8 cellular contexts compared by ENCODE assay signal in the genomic region with DNA sequence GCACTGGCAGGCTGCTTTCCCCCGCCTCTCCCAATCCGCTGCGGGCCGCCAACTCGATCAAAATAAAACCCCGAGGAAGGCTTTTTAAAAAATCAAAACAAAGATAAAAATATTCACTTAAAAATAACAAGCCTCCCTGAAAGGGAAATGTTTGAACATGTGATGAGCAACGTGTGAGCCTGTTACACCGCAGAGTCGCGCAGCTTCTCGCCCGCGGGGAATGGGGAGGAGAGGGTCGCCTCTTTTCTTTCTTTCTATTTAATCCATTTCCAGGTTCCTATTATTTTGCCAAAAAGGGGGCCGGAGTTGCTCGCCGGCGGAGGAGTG.
DNase-seq lines count a peak whose midpoint lies in the region; ATAC-seq and TF ChIP-seq lines count a peak whose summit lies in the region.

No MANE protein-coding gene starts in this region.

- no peaks in the 10 kb centered on the region for H3K79me2 ChIP-seq in trophoblast cell (ENCODE audit: control insufficient read depth, insufficient read depth, low read length, poor library complexity)

- no peak for ATAC-seq in CD8-positive, alpha-beta T cell
- ATAC-seq in Panc1: no peak
- no peak for ATAC-seq in HG02571 (IDR thresholded peaks at IDR 0.05; ENCODE audit: unreplicated experiment)

- no peaks in the 10 kb centered on the region for H3K9me3 Mint-ChIP-seq in CD8-positive, alpha-beta T cell

- WGBS in trophoblast cell (ENCODE audit: extremely low coverage, insufficient coverage, insufficient read length): no CpG with 5 or more reads among the region's 18 CpGs

- no peak overlapping the region for H3K9ac ChIP-seq in trophoblast cell (ENCODE audit: low read length)

- no peak overlapping the region for H2BK120ac ChIP-seq in trophoblast cell (ENCODE audit: insufficient read depth, low read length, poor library complexity)

- no peaks in the 10 kb centered on the region for H3K36me3 Mint-ChIP-seq in CD8-positive, alpha-beta T cell

- no peaks in the 10 kb centered on the region for H3K36me3 ChIP-seq in CD8-positive, alpha-beta T cell (ENCODE audit: insufficient read depth, low read length)
- H3K36me3 ChIP-seq in Panc1 (ENCODE audit: control insufficient read depth, insufficient read depth, low read length): no peaks in the 10 kb centered on the region
- no peaks in the 10 kb centered on the region for H3K36me3 ChIP-seq in trophoblast cell (ENCODE audit: control insufficient read depth in 1 of 2, insufficient read depth in 2 of 2, low read length in 2 of 2)

- in situ Hi-C loops in Panc1 (cut with HindIII; ENCODE audit: low pct_unique_long_range_greater_than_20kb, low sequenced_read_pairs): no loop called here

- no peak overlapping the region for H3K23ac ChIP-seq in trophoblast cell (ENCODE audit: low read length)

- H3K27ac Mint-ChIP-seq in CD8-positive, alpha-beta T cell: no peak overlapping the region

- peak overlapping the region; percentile 35 for H3K4me3 Mint-ChIP-seq in CD8-positive, alpha-beta T cell

- H3K14ac ChIP-seq in trophoblast cell (ENCODE audit: low read length): no peak overlapping the region

- H3K79me1 ChIP-seq in trophoblast cell (ENCODE audit: low read length): no peaks in the 10 kb centered on the region

- H2BK12ac ChIP-seq in trophoblast cell (ENCODE audit: low read length): no peak overlapping the region

- CTCF ChIA-PET in CD8-positive, alpha-beta T cell (lab: Charles Lee): no interaction called here
- CTCF ChIA-PET in Panc1 (lab: Charles Lee): no interaction called here

- intact Hi-C loops in CD8-positive, alpha-beta T cell (cut with DNase I, micrococcal nuclease): no loop called here
- intact Hi-C loops in Panc1 (cut with micrococcal nuclease; ENCODE audit: unreplicated experiment): loop anchor here (10.0 kb wide), 1 partner anchor 350 kb away; no protein-coding TSS in a partner anchor

- H4K91ac ChIP-seq in trophoblast cell (ENCODE audit: low read depth, low read length): no peak overlapping the region

- TF ChIP-seq CTCF in CD8-positive, alpha-beta T cell (IDR thresholded peaks at IDR 0.05): no peak
- TF ChIP-seq CTCF in Panc1 (IDR thresholded peaks at IDR 0.05) (no peak), foreskin fibroblast (IDR thresholded peaks at IDR 0.05; ENCODE audit: low read depth, low read length) (no peak)

- H2AFZ ChIP-seq in trophoblast cell (ENCODE audit: insufficient read depth, low read length, poor library complexity): no peak overlapping the region

- H3K18ac ChIP-seq in trophoblast cell (ENCODE audit: low read length): no peak overlapping the region

- H4K12ac ChIP-seq in trophoblast cell (ENCODE audit: low read depth, low read length): peak overlapping the region; percentile 30

- peaks cover 3% of the 10 kb centered on the region for H3K27me3 ChIP-seq in CD8-positive, alpha-beta T cell (ENCODE audit: insufficient read depth, low read length)
- H3K27me3 ChIP-seq in Panc1 (ENCODE audit: control insufficient read depth, insufficient read depth, low read length): peaks cover 26% of the 10 kb centered on the region
- H3K27me3 ChIP-seq in trophoblast cell (ENCODE audit: insufficient read depth, low read length): peaks cover 7% of the 10 kb centered on the region

- peaks cover 3% of the 10 kb centered on the region for H3K4me1 Mint-ChIP-seq in CD8-positive, alpha-beta T cell (ENCODE audit: low read depth)

- BruUV-seq in Panc1 (replicated peaks; lab: Mats Ljungman, UMichigan): no TSS peak

- H2AK5ac ChIP-seq in trophoblast cell (ENCODE audit: low read length): no peak overlapping the region

- no peak overlapping the region for H3K4me3 ChIP-seq in CD8-positive, alpha-beta T cell (ENCODE audit: low read depth, low read length)
- H3K4me3 ChIP-seq in Panc1 (ENCODE audit: low read depth in 2 of 2, low read length in 2 of 2) (peak overlapping the region; percentile 36 to 57), foreskin fibroblast (ENCODE audit: low read depth in 1 of 2, low read length in 2 of 2) (peak overlapping the region; percentile 29 to 62), trophoblast cell (ENCODE audit: low read depth, low read length) (peak overlapping the region; percentile 59)

- no peaks in the 10 kb centered on the region for H3K4me1 ChIP-seq in CD8-positive, alpha-beta T cell (ENCODE audit: insufficient read depth, low read length)
- H3K4me1 ChIP-seq in Panc1 (ENCODE audit: control insufficient read depth, insufficient read depth, low read length) (no peaks in the 10 kb centered on the region; the same call in 1 of the 2 replicates), trophoblast cell (ENCODE audit: control insufficient read depth in 1 of 2, insufficient read depth in 2 of 2, low read length in 2 of 2) (peaks cover 0 to 4% of the 10 kb centered on the region in 2 experiments)

- POLR2A ChIA-PET in CD8-positive, alpha-beta T cell (lab: Charles Lee): no interaction called here
- POLR2A ChIA-PET in Panc1 (lab: Charles Lee): no interaction called here

- H3K4me2 ChIP-seq in trophoblast cell (ENCODE audit: low read length): peak overlapping the region; percentile 95

- no peak overlapping the region for H3K4ac ChIP-seq in trophoblast cell (ENCODE audit: low read depth, low read length)

- no peak for DNase-seq in CD8-positive, alpha-beta T cell
- DNase-seq in Panc1 (ENCODE audit: low read depth, low spot score) (no peak), foreskin fibroblast (no peak), trophoblast cell (no peak), H4 (ENCODE audit: low spot score) (no peak), NCI-H748 (lab: John Stamatoyannopoulos, UW; ENCODE audit: unreplicated experiment) (no peak)
- DNase-seq in NK-92 treated with Interleukin-12 subunit alpha and Interleukin-12 subunit beta, amount 100 ng/mL, for 24 hours (lab: John Stamatoyannopoulos, UW): no peak

- no peak overlapping the region for H3K27ac ChIP-seq in CD8-positive, alpha-beta T cell (ENCODE audit: low read depth, low read length)
- H3K27ac ChIP-seq in Panc1 (ENCODE audit: low read length) (no peak overlapping the region), trophoblast cell (ENCODE audit: low read depth, low read length) (no peak overlapping the region)

- H4K8ac ChIP-seq in trophoblast cell (ENCODE audit: low read depth, low read length): no peak overlapping the region

- H2BK5ac ChIP-seq in trophoblast cell (ENCODE audit: low read depth, low read length, poor library complexity): no peak overlapping the region

- H3K27me3 Mint-ChIP-seq in CD8-positive, alpha-beta T cell (ENCODE audit: low read depth): peaks cover 19% of the 10 kb centered on the region

- no peaks in the 10 kb centered on the region for H3K9me3 ChIP-seq in CD8-positive, alpha-beta T cell (ENCODE audit: low read length)
- H3K9me3 ChIP-seq in Panc1 (ENCODE audit: control insufficient read depth, insufficient read depth, low read depth, low read length): no peaks in the 10 kb centered on the region
- H3K9me3 ChIP-seq in trophoblast cell (ENCODE audit: insufficient read depth, low read depth, low read length): no peaks in the 10 kb centered on the region
